ENCODE assay signal across 8 cellular contexts in genomic region chr3:43287514-43287913, GRCh38. TPM values are rescaled to one million over a fixed set of nuclear protein-coding genes. Genes with fewer than 3 reads are reported as not detected.
A peak's percentile ranks its signal among the peaks of the same experiment; 100 is the strongest.
DNase-seq lines count a peak whose midpoint lies in the region; ATAC-seq and TF ChIP-seq lines count a peak whose summit lies in the region.

No MANE protein-coding gene starts in this region.

- peak overlapping the region; percentile 85 for H3K4me3 ChIP-seq in Loucy (ENCODE audit: low read length, poor library complexity, severe bottlenecking)
- H3K4me3 ChIP-seq in dorsolateral prefrontal cortex: peak overlapping the region; percentile 45 to 86 (median 68)

- ATAC-seq in CD4-positive, alpha-beta T cell (ENCODE audit: poor library complexity): no peak
- no peak for ATAC-seq in GM21825 (IDR thresholded peaks at IDR 0.05; ENCODE audit: unreplicated experiment)
- no peak for ATAC-seq in HG02571 (IDR thresholded peaks at IDR 0.05; ENCODE audit: unreplicated experiment)
- no peak for ATAC-seq in GM21367 (IDR thresholded peaks at IDR 0.05; ENCODE audit: unreplicated experiment)
- ATAC-seq in HG03378 (IDR thresholded peaks at IDR 0.05; ENCODE audit: unreplicated experiment): no peak

- H3F3A ChIP-seq in Loucy (ENCODE audit: low read depth): no peaks in the 10 kb centered on the region

- peaks cover 57% of the 10 kb centered on the region for H3K79me2 ChIP-seq in Loucy (ENCODE audit: insufficient read depth, low read length)

- H3K4me2 ChIP-seq in Loucy (ENCODE audit: low read depth, low read length, poor library complexity, severe bottlenecking): peak overlapping the region; percentile 92

- no peaks in the 10 kb centered on the region for H3K9me3 Mint-ChIP-seq in CD4-positive, alpha-beta T cell
- no peaks in the 10 kb centered on the region for H3K9me3 Mint-ChIP-seq in nephron progenitor cell

- peak overlapping the region; percentile 97 for H3K27ac Mint-ChIP-seq in CD4-positive, alpha-beta T cell
- H3K27ac Mint-ChIP-seq in nephron progenitor cell: peak overlapping the region; percentile 38

- POLR2A ChIA-PET in CD4-positive, alpha-beta T cell (lab: Charles Lee): interaction anchor here (0.7 to 5.7 kb wide), 10 partner anchors 10 to 125 kb away, joined by 3 to 122 read pairs (median 11); no protein-coding TSS in a partner anchor

- H3K27me3 ChIP-seq in CD4-positive, alpha-beta T cell (ENCODE audit: control insufficient read depth, insufficient read depth, low read length): no peaks in the 10 kb centered on the region
- H3K27me3 ChIP-seq in Loucy (ENCODE audit: insufficient read depth, low read length, poor library complexity, severe bottlenecking) (no peaks in the 10 kb centered on the region), dorsolateral prefrontal cortex (no peaks in the 10 kb centered on the region)

- H3K27ac ChIP-seq in CD4-positive, alpha-beta T cell (ENCODE audit: low read depth, low read length): peak overlapping the region; percentile 70
- H3K27ac ChIP-seq in dorsolateral prefrontal cortex: peak overlapping the region in 48 of 59 donors; percentile 16 to 91 (median 72)

- H3K4me1 ChIP-seq in Loucy (ENCODE audit: insufficient read depth, low read length, poor library complexity, severe bottlenecking): peaks cover 55% of the 10 kb centered on the region

- peaks cover 60% of the 10 kb centered on the region for H3K36me3 Mint-ChIP-seq in CD4-positive, alpha-beta T cell (ENCODE audit: low read depth)
- H3K36me3 Mint-ChIP-seq in nephron progenitor cell (ENCODE audit: low read depth): no peaks in the 10 kb centered on the region

- intact Hi-C loops in CD4-positive, alpha-beta T cell (cut with DNase I, micrococcal nuclease): loop anchor here (1.0 to 5.0 kb wide), 10 partner anchors 9 to 215 kb away; partner anchors contain the start of gene POMGNT2 (in 1 of the 2)
- intact Hi-C loops in dorsolateral prefrontal cortex (cut with DNase I): loop anchor here in 1 of 2 donors (5.0 kb wide), 1 partner anchor 335 kb away; the partner anchor contains the start of gene ANO10

- peak overlapping the region; percentile 74 for H3K9ac ChIP-seq in Loucy (ENCODE audit: low read depth, low read length, poor library complexity, severe bottlenecking)

- peaks cover 49% of the 10 kb centered on the region for H3K4me1 Mint-ChIP-seq in CD4-positive, alpha-beta T cell (ENCODE audit: low read depth)
- H3K4me1 Mint-ChIP-seq in nephron progenitor cell: peaks cover 44% of the 10 kb centered on the region

- DNase-seq in CD4-positive, alpha-beta T cell: no peak
- DNase-seq in dorsolateral prefrontal cortex: no peak
- no peak for DNase-seq in nephron progenitor cell

- no peak for TF ChIP-seq CTCF in CD4-positive, alpha-beta T cell (IDR thresholded peaks at IDR 0.05)
- no peak for TF ChIP-seq CTCF in Loucy (conservative IDR thresholded peaks at IDR 0.05; ENCODE audit: low read length)
- no peak for TF ChIP-seq CTCF in dorsolateral prefrontal cortex (IDR thresholded peaks at IDR 0.05 in 54 of 56, conservative IDR thresholded peaks at IDR 0.05 in 2 of 56; ENCODE audit: low read depth in 1 of 56, partially characterized antibody in 56 of 56)
- TF ChIP-seq CTCF in nephron progenitor cell (IDR thresholded peaks at IDR 0.05): no peak

- no peaks in the 10 kb centered on the region for H3K9me3 ChIP-seq in CD4-positive, alpha-beta T cell (ENCODE audit: control insufficient read depth, low read length)
- H3K9me3 ChIP-seq in Loucy (ENCODE audit: insufficient read depth, low read depth, low read length): no peaks in the 10 kb centered on the region

- peaks cover 39% of the 10 kb centered on the region for H4K20me1 ChIP-seq in Loucy (ENCODE audit: insufficient read depth, low read length, poor library complexity, severe bottlenecking)

- CTCF ChIA-PET in CD4-positive, alpha-beta T cell (lab: Charles Lee): interaction anchor here (0.9 kb wide), 1 partner anchor 9 kb away, joined by 3 read pairs; no protein-coding TSS in a partner anchor

- peaks cover 4% of the 10 kb centered on the region for H3K27me3 Mint-ChIP-seq in CD4-positive, alpha-beta T cell
- H3K27me3 Mint-ChIP-seq in nephron progenitor cell (ENCODE audit: low read depth, poor library complexity): peaks cover 41% of the 10 kb centered on the region

- H3K9me2 ChIP-seq in Loucy (replicated peaks; ENCODE audit: low read depth, low read length): no peaks in the 10 kb centered on the region

- H2AFZ ChIP-seq in Loucy (ENCODE audit: low read length): no peak overlapping the region

- H3K36me3 ChIP-seq in Loucy (ENCODE audit: insufficient read depth, low read length): no peaks in the 10 kb centered on the region

- peak overlapping the region; percentile 96 for H3K4me3 Mint-ChIP-seq in CD4-positive, alpha-beta T cell
- peak overlapping the region; percentile 95 for H3K4me3 Mint-ChIP-seq in nephron progenitor cell

RNA-seq across cellular contexts. Expression of gene SNRK, which starts 1.2 kb away (rescaled TPM):
- total RNA-seq in CD4-positive, alpha-beta T cell: 100 to 1,000 TPM; 215 to 217 TPM
- total RNA-seq in dorsolateral prefrontal cortex: 10 to 100 TPM; 21.1 to 62.5 (median 44.5) TPM
